In the genomic region with DNA sequence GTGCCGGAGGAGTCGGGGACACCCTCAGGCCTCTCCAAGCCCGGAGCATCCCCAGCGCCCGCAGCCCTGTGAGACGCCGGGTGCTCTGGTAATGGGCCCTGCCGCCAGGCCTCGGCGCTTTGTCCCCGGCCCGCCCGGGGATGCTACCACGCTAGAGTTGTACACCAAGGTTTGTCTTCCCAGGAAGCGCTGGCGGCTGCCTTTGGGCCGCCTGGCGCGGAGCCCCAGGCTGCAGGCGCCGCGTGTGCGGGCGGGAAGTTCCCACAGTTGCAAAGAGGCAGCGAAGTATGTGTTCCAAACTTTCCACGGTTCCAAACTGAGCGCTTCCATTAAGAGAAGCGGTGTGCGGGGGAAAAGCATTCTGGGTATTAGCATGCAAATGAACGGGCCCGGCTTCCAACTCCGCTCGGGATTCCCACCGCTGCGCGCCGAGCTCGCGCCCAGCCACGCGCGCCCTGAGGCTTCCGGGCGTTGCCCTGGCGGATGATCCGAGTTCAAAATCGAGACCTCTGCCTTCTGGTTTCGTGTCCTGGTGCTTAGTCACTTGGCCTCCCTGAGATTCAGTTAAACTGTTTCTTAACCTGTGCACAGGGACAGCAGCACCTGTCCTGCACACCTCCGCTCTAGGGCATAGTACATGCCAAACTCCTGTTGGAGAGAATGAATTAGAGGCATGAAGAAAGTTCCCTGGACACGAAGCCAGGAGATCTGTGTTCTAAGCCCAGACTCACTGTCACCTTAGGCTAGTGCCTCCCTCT, we compare ENCODE assay signal across 2 cellular contexts.
TF ChIP-seq lines count a peak whose summit lies in the region.

No MANE protein-coding gene starts in this region.

TF ChIP-seq in HEK293, 187 proteins besides CTCF, POLR2A, EP300 and RAD21 (continued from another document):
- no peak for TF ChIP-seq EGR2 (tag by site-specific recombination; IDR thresholded peaks at IDR 0.05; ENCODE audit: low read depth)

TF ChIP-seq in H1, 55 proteins besides CTCF, POLR2A, EP300 and RAD21 (continued from another document):
- TF ChIP-seq CBX8 (IDR thresholded peaks at IDR 0.05; ENCODE audit: borderline replicate concordance, low read depth, low read length), result no peak
- no peak for TF ChIP-seq BCL11A (IDR thresholded peaks at IDR 0.05; ENCODE audit: low read depth in 2 of 2, low read length in 2 of 2)
- TF ChIP-seq RNF2 (IDR thresholded peaks at IDR 0.05; ENCODE audit: borderline replicate concordance, low read depth, low read length, missing control alignments, poor library complexity, severe bottlenecking), result no peak
- TF ChIP-seq, protein P1, sequence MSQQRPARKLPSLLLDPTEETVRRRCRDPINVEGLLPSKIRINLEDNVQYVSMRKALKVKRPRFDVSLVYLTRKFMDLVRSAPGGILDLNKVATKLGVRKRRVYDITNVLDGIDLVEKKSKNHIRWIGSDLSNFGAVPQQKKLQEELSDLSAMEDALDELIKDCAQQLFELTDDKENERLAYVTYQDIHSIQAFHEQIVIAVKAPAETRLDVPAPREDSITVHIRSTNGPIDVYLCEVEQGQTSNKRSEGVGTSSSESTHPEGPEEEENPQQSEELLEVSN (IDR thresholded peaks at IDR 0.05), result peak; percentile 74
- TF ChIP-seq CHD2 (IDR thresholded peaks at IDR 0.05; ENCODE audit: low read length), result no peak
- TF ChIP-seq SP1 (IDR thresholded peaks at IDR 0.05; ENCODE audit: low read depth, low read length), result no peak
- peak; percentile 70 for TF ChIP-seq TBP (IDR thresholded peaks at IDR 0.05; ENCODE audit: low read depth, low read length)
- TF ChIP-seq ASH2L (IDR thresholded peaks at IDR 0.05; ENCODE audit: low read length), result peak; percentile 71
- no peak for TF ChIP-seq SIX5 (IDR thresholded peaks at IDR 0.05; ENCODE audit: low read depth, low read length)
- no peak for TF ChIP-seq TEAD4 (IDR thresholded peaks at IDR 0.05; ENCODE audit: low read depth, low read length)
- TF ChIP-seq GABPA (IDR thresholded peaks at IDR 0.05; ENCODE audit: borderline replicate concordance, insufficient read depth, low read length), result no peak
- no peak for TF ChIP-seq FOSL1 (IDR thresholded peaks at IDR 0.05; ENCODE audit: insufficient read depth, low read depth, low read length)
- TF ChIP-seq, protein P2, sequence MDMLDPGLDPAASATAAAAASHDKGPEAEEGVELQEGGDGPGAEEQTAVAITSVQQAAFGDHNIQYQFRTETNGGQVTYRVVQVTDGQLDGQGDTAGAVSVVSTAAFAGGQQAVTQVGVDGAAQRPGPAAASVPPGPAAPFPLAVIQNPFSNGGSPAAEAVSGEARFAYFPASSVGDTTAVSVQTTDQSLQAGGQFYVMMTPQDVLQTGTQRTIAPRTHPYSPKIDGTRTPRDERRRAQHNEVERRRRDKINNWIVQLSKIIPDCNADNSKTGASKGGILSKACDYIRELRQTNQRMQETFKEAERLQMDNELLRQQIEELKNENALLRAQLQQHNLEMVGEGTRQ (IDR thresholded peaks at IDR 0.05; ENCODE audit: low read length), result no peak
- no peak for TF ChIP-seq SP2 (IDR thresholded peaks at IDR 0.05; ENCODE audit: low read length)
- TF ChIP-seq KDM5A (IDR thresholded peaks at IDR 0.05; ENCODE audit: low read length), result no peak
- no peak for TF ChIP-seq MAFK (IDR thresholded peaks at IDR 0.05; ENCODE audit: low read depth, low read length)
- TF ChIP-seq SAP30 (IDR thresholded peaks at IDR 0.05; ENCODE audit: insufficient read depth, insufficient replicate concordance, low read length), result no peak
- no peak for TF ChIP-seq JUN (IDR thresholded peaks at IDR 0.05; ENCODE audit: low read depth, low read length)
- no peak for TF ChIP-seq JUND (IDR thresholded peaks at IDR 0.05; ENCODE audit: low read length)
- TF ChIP-seq, protein P3, sequence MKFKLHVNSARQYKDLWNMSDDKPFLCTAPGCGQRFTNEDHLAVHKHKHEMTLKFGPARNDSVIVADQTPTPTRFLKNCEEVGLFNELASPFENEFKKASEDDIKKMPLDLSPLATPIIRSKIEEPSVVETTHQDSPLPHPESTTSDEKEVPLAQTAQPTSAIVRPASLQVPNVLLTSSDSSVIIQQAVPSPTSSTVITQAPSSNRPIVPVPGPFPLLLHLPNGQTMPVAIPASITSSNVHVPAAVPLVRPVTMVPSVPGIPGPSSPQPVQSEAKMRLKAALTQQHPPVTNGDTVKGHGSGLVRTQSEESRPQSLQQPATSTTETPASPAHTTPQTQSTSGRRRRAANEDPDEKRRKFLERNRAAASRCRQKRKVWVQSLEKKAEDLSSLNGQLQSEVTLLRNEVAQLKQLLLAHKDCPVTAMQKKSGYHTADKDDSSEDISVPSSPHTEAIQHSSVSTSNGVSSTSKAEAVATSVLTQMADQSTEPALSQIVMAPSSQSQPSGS (IDR thresholded peaks at IDR 0.05; ENCODE audit: low read length), result no peak; the same call in 1 of the 2 replicates
- TF ChIP-seq RBBP5 (IDR thresholded peaks at IDR 0.05; ENCODE audit: borderline replicate concordance, low read depth, low read length), result no peak; the same call in 1 of the 2 replicates
- TF ChIP-seq SIN3A (conservative IDR thresholded peaks at IDR 0.05 in 1 of 2, IDR thresholded peaks at IDR 0.05 in 1 of 2; ENCODE audit: low read depth in 1 of 2, low read length in 2 of 2), result 0 out of 4 replicates have a peak, but pooled peaks of 1 of the 2 experiments have one; percentile 38
- no peak for TF ChIP-seq NRF1 (IDR thresholded peaks at IDR 0.05; ENCODE audit: low read depth, low read length)
- TF ChIP-seq POU5F1 (IDR thresholded peaks at IDR 0.05; ENCODE audit: low read depth, low read length), result no peak
- no peak for TF ChIP-seq ZNF274 (IDR thresholded peaks at IDR 0.05; ENCODE audit: borderline replicate concordance, extremely low read depth, low read length)
- TF ChIP-seq KDM4A (IDR thresholded peaks at IDR 0.05; ENCODE audit: low read depth, low read length, severe bottlenecking), result peak; percentile 65
- TF ChIP-seq RFX5 (IDR thresholded peaks at IDR 0.05; ENCODE audit: borderline replicate concordance, low read depth, low read length), result no peak
- no peak for TF ChIP-seq SP4 (IDR thresholded peaks at IDR 0.05; ENCODE audit: low read length)
- TF ChIP-seq SIRT6 (IDR thresholded peaks at IDR 0.05; ENCODE audit: low read length), result no peak
- TF ChIP-seq GTF2F1 (IDR thresholded peaks at IDR 0.05; ENCODE audit: borderline replicate concordance, low read depth, low read length), result peak; percentile 71; the same call in 1 of the 2 replicates
- TF ChIP-seq EZH2 (IDR thresholded peaks at IDR 0.05; ENCODE audit: low read depth, low read length, severe bottlenecking), result no peak
- TF ChIP-seq BACH1 (IDR thresholded peaks at IDR 0.05; ENCODE audit: low read length), result no peak
- TF ChIP-seq, protein P4, sequence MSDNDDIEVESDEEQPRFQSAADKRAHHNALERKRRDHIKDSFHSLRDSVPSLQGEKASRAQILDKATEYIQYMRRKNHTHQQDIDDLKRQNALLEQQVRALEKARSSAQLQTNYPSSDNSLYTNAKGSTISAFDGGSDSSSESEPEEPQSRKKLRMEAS (IDR thresholded peaks at IDR 0.05), result no peak
- TF ChIP-seq TAF1 (IDR thresholded peaks at IDR 0.05; ENCODE audit: low read depth, low read length), result peak; percentile 64
- TF ChIP-seq KDM1A (IDR thresholded peaks at IDR 0.05; ENCODE audit: borderline replicate concordance, low read length), result no peak
- no peak for TF ChIP-seq CEBPB (IDR thresholded peaks at IDR 0.05; ENCODE audit: low read depth, low read length)
- TF ChIP-seq SUZ12 (IDR thresholded peaks at IDR 0.05; ENCODE audit: low read length), result no peak
- TF ChIP-seq HDAC2 (IDR thresholded peaks at IDR 0.05; ENCODE audit: borderline replicate concordance in 1 of 2, low read depth in 2 of 2, low read length in 2 of 2), result no peak
